Comparison of ENCODE assay signal across 8 cellular contexts in the genomic region with DNA sequence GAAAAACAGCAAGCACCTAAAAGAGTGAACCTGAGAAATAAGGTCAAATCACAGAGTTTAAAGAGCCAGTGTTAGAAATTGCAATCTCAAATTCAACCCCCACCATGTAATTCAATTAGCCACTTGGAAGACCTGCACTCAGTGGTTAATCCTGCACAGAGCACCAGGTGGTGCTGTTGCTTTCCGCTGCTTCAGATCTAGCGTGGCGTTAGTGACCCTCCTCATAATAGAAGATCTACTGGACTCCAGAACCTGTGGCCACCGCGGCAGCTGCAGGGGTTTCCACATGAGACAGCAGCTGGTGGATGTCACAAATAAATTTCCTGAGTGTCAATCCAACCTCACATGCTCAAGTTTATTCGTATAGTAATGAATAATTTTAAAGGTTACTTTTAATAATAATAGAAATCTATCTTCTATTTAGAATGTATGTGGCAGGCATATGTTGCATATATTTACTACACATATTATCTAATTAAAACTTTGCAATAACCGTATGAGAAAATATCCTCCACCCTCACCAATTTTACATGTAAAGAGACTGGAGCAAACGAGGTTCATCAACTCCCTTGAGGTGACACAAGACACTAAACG.
DNase-seq lines count a peak whose midpoint lies in the region; FAIRE-seq and TF ChIP-seq lines count a peak whose summit lies in the region.

No MANE protein-coding gene starts in this region.

- no peaks in the 10 kb centered on the region for H3K4me1 ChIP-seq in endothelial cell of umbilical vein (ENCODE audit: control insufficient read depth, extremely low read depth, insufficient read depth, low read length)

- no peak for DNase-seq in AG04449 (ENCODE audit: low read depth, low spot score)
- peak; percentile 13 for DNase-seq in GM12864 (ENCODE audit: low read depth)
- peak; percentile 77 for DNase-seq in HEK293T (ENCODE audit: extremely low spot score)
- DNase-seq in LNCaP clone FGC (ENCODE audit: low read depth) = peak; percentile 19
- DNase-seq in SW480 (ENCODE audit: low spot score) = peak; percentile 57
- DNase-seq in endothelial cell of umbilical vein (ENCODE audit: low read depth, low spot score) = peak; percentile 88
- peak; percentile 53 for DNase-seq in midbrain (lab: John Stamatoyannopoulos, UW)
- peak; percentile 68 for DNase-seq in urothelium cell line (ENCODE audit: low spot score)

- TF ChIP-seq CTCF in AG04449 (IDR thresholded peaks at IDR 0.05; ENCODE audit: insufficient read depth, low read length, missing control alignments) = peak; percentile 85
- TF ChIP-seq CTCF in GM12864 (IDR thresholded peaks at IDR 0.05; ENCODE audit: low read depth, low read length, missing control alignments) = peak; percentile 82
- peak; percentile 89 for TF ChIP-seq CTCF in LNCaP clone FGC (IDR thresholded peaks at IDR 0.05; ENCODE audit: control insufficient read depth, extremely low read depth, insufficient read depth)
- peak; percentile 78 to 83 for TF ChIP-seq CTCF in endothelial cell of umbilical vein (IDR thresholded peaks at IDR 0.05; ENCODE audit: extremely low read depth in 1 of 2, insufficient read depth in 1 of 2, low read depth in 1 of 2, low read length in 2 of 2)

- CTCF ChIA-PET in AG04449 (lab: Yijun Ruan, JAX) = interaction anchor here (0.9 to 4.6 kb wide), 29 partner anchors 9 to 395 kb away, joined by 3 to 68 read pairs (median 6); no protein-coding TSS in a partner anchor
- CTCF ChIA-PET in HEK293T (lab: Yijun Ruan, JAX) = interaction anchor here (0.6 to 2.8 kb wide), 3 partner anchors 90 to 418 kb away, joined by 3 to 10 read pairs (median 4); no protein-coding TSS in a partner anchor
- CTCF ChIA-PET in endothelial cell of umbilical vein (lab: Charles Lee) = interaction anchor here (0.7 to 3.9 kb wide), 15 partner anchors 13 to 398 kb away, joined by 3 to 71 read pairs (median 6); no protein-coding TSS in a partner anchor

- no TSS peak for BruUV-seq in endothelial cell of umbilical vein (replicated peaks; lab: Mats Ljungman, UMichigan)

- H3K9ac ChIP-seq in endothelial cell of umbilical vein (replicated peaks; ENCODE audit: extremely low read depth, insufficient read depth, low read length) = no peak overlapping the region

- H4K20me1 ChIP-seq in endothelial cell of umbilical vein (replicated peaks; ENCODE audit: control insufficient read depth, extremely low read depth, insufficient read depth, low read length) = no peaks in the 10 kb centered on the region

- POLR2A ChIA-PET in AG04449 (lab: Yijun Ruan, JAX) (no interaction called here), HEK293T (lab: Yijun Ruan, JAX) (no interaction called here), endothelial cell of umbilical vein (lab: Charles Lee) (interaction anchor here (0.5 kb wide), 1 partner anchor 869 kb away, joined by 3 read pairs; no protein-coding TSS in a partner anchor)

- no peak overlapping the region for H2AFZ ChIP-seq in endothelial cell of umbilical vein (ENCODE audit: low read depth, low read length)

- no peaks in the 10 kb centered on the region for H3K27me3 ChIP-seq in endothelial cell of umbilical vein (ENCODE audit: control insufficient read depth in 2 of 2, insufficient read depth in 2 of 2, low read length in 2 of 2)

- H3K36me3 ChIP-seq in endothelial cell of umbilical vein (ENCODE audit: control insufficient read depth in 2 of 2, extremely low read depth in 1 of 2, insufficient read depth in 2 of 2, low read length in 2 of 2) = no peaks in the 10 kb centered on the region

- H3K9me3 ChIP-seq in endothelial cell of umbilical vein (replicated peaks; ENCODE audit: control insufficient read depth, insufficient read depth, low read length) = no peaks in the 10 kb centered on the region

- intact Hi-C loops in endothelial cell of umbilical vein (cut with micrococcal nuclease) = loop anchor here (1.0 to 5.0 kb wide), 11 partner anchors 67 to 470 kb away; partner anchors contain the start of gene MYCT1

- TF ChIP-seq POLR2A in endothelial cell of umbilical vein (IDR thresholded peaks at IDR 0.05; ENCODE audit: low read depth, low read length) = no peak

- no peaks in the 10 kb centered on the region for H3K9me1 ChIP-seq in endothelial cell of umbilical vein (replicated peaks; ENCODE audit: control insufficient read depth, extremely low read depth, insufficient read depth, low read length)

- FAIRE-seq in endothelial cell of umbilical vein (lab: Jason Lieb, UNC) (peak; percentile 79), urothelium cell line (lab: Jason Lieb, UNC) (no peak)

- dilution Hi-C loops in endothelial cell of umbilical vein (cut with MboI; ENCODE audit: extremely low pct_ligation_motif_present, low sequenced_read_pairs) = no loop called here

- no peak overlapping the region for H3K27ac ChIP-seq in endothelial cell of umbilical vein (ENCODE audit: insufficient read depth, low read depth, low read length)

- H3K4me3 ChIP-seq in AG04449 (ENCODE audit: low read depth, low read length) = no peak overlapping the region
- H3K4me3 ChIP-seq in GM12864 (ENCODE audit: low read depth, low read length) = no peak overlapping the region
- no peak overlapping the region for H3K4me3 ChIP-seq in LNCaP clone FGC (ENCODE audit: low read depth, low read length)
- no peak overlapping the region for H3K4me3 ChIP-seq in endothelial cell of umbilical vein (replicated peaks in 1 of 3; ENCODE audit: insufficient read depth in 1 of 3, low read depth in 1 of 3, low read length in 3 of 3)

- H3K4me2 ChIP-seq in endothelial cell of umbilical vein (ENCODE audit: insufficient read depth, low read length) = no peak overlapping the region

- no peaks in the 10 kb centered on the region for H3K79me2 ChIP-seq in endothelial cell of umbilical vein (ENCODE audit: control insufficient read depth, insufficient read depth, low read length)

TF ChIP-seq in HEK293T, 16 proteins besides CTCF, POLR2A, EP300 and RAD21:
- no peak for TF ChIP-seq FOXM1 (IDR thresholded peaks at IDR 0.05; ENCODE audit: borderline replicate concordance)
- TF ChIP-seq BHLHE40 (IDR thresholded peaks at IDR 0.05; ENCODE audit: borderline replicate concordance) = no peak
- no peak for TF ChIP-seq SUZ12 (IDR thresholded peaks at IDR 0.05)
- TF ChIP-seq LEF1 (IDR thresholded peaks at IDR 0.05; ENCODE audit: borderline replicate concordance) = no peak
- TF ChIP-seq TARDBP (IDR thresholded peaks at IDR 0.05) = no peak
- TF ChIP-seq CTBP1 (IDR thresholded peaks at IDR 0.05; ENCODE audit: borderline replicate concordance) = no peak
- TF ChIP-seq ARNT (IDR thresholded peaks at IDR 0.05) = no peak
- no peak for TF ChIP-seq FOXK2 (IDR thresholded peaks at IDR 0.05)
- no peak for TF ChIP-seq FOXA1 (IDR thresholded peaks at IDR 0.05)
- TF ChIP-seq ZNF384 (IDR thresholded peaks at IDR 0.05) = no peak
- no peak for TF ChIP-seq NFRKB (IDR thresholded peaks at IDR 0.05)
- no peak for TF ChIP-seq ELF4 (IDR thresholded peaks at IDR 0.05)
- no peak for TF ChIP-seq PKNOX1 (IDR thresholded peaks at IDR 0.05)
- TF ChIP-seq SP1 (IDR thresholded peaks at IDR 0.05) = no peak

TF ChIP-seq in endothelial cell of umbilical vein, 7 proteins besides CTCF, POLR2A, EP300 and RAD21:
- TF ChIP-seq FOS (IDR thresholded peaks at IDR 0.05; ENCODE audit: borderline replicate concordance, insufficient read depth, low read length) (no peak), GATA2 (IDR thresholded peaks at IDR 0.05; ENCODE audit: insufficient read depth, insufficient read length, low read depth, low read length) (peak; percentile 11), MAX (IDR thresholded peaks at IDR 0.05; ENCODE audit: insufficient read depth, insufficient read length) (no peak), POLR2AphosphoS5 (IDR thresholded peaks at IDR 0.05; ENCODE audit: insufficient read depth, low read depth, low read length) (no peak), EZH2 (IDR thresholded peaks at IDR 0.05; ENCODE audit: borderline replicate concordance, low read depth, low read length, severe bottlenecking) (no peak), MYC (IDR thresholded peaks at IDR 0.05; ENCODE audit: low read depth, low read length) (peak; percentile 19), JUN (IDR thresholded peaks at IDR 0.05; ENCODE audit: borderline replicate concordance, insufficient read depth, insufficient read length, low read depth) (no peak)
